In the genomic region with DNA sequence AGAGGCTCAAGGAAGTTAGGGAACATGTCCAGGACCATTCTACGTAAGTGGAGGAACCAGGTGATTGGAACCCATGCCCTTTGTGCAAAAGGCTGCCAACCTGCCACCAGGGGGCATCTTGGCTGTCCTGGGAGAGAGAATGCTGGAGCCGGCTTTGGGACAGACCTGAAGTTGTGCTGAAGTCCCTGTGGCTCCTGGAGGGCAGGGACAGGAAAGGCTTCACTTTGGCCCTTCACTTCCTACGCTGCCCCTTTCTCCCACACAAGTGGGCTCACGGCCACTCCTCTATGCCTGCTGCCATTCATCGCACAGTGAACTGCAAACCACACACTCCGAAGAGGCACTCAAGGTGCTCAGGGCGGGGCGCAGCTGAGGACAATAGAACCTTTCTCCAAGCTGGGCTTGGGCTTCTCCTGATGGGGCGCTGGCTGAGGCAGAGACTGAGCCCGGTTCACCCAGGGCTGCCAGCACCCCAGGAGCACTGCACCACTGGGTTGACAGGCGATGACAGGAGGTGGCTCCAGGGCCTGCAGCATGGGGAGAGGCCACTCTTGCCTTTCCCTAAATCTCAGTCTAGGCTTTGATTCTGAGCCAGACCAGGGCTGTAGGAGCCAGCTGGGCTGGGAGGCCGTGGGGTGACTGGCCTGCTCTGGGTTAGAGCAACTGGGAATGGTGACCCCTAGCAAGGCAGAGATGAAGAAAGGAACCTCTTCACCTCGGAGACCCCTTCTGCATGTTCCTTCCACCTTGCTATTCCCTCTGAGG, we compare ENCODE assay signal across 9 cellular contexts. TPM values are rescaled to one million over a fixed set of nuclear protein-coding genes. Genes with fewer than 3 reads are reported as not detected.
DNase-seq lines count a peak whose midpoint lies in the region; ATAC-seq and TF ChIP-seq lines count a peak whose summit lies in the region.
"Had no signal": no experiment of that assay in that cellular context is flagged by ENCODE, and none has a peak within 500 bp of the region (broad histone marks: within the 10 kb centered on the region; RNA-seq: fewer than 3 reads in every experiment).

No MANE protein-coding gene starts in this region.

- H3K4me1 Mint-ChIP-seq in MCF 10A (ENCODE audit: insufficient read depth, unreplicated experiment) = peaks cover 13% of the 10 kb centered on the region
- H3K4me1 Mint-ChIP-seq in naive B cell = peaks cover 2 to 13% (median 5%) of the 10 kb centered on the region in 3 donors

- POLR2A ChIA-PET in MCF 10A (lab: Yijun Ruan, JAX) = interaction anchor here (1.1 to 2.3 kb wide), 5 partner anchors 11 to 21 kb away, joined by 3 to 9 read pairs (median 6); no protein-coding TSS in a partner anchor

- peak in 1 of 2 donors; percentile 48 for ATAC-seq in naive B cell (ENCODE audit: low read depth in 2 of 2)
- no peak for ATAC-seq in GM18520 (IDR thresholded peaks at IDR 0.05; ENCODE audit: unreplicated experiment)
- ATAC-seq in GM21390 (IDR thresholded peaks at IDR 0.05; ENCODE audit: unreplicated experiment) = no peak

- H3K4me3 Mint-ChIP-seq in MCF 10A (ENCODE audit: unreplicated experiment) = no peak overlapping the region
- no peak overlapping the region for H3K4me3 Mint-ChIP-seq in naive B cell

- H3K27ac Mint-ChIP-seq in MCF 10A (ENCODE audit: low read depth, unreplicated experiment) = no peak overlapping the region
- H3K27ac Mint-ChIP-seq in naive B cell = no peak overlapping the region

- no TSS peak for BruUV-seq in MCF 10A (replicated peaks; lab: Mats Ljungman, UMichigan)

- peak overlapping the region; percentile 28 for H3K27ac ChIP-seq in SJCRH30

- no peak overlapping the region for H3K4me3 ChIP-seq in SJCRH30

- CTCF ChIA-PET in MCF 10A (lab: Yijun Ruan, JAX) = interaction anchor here (0.7 to 7.3 kb wide), 7 partner anchors 11 to 311 kb away, joined by 3 to 44 read pairs (median 4); no protein-coding TSS in a partner anchor

- peaks cover 58% of the 10 kb centered on the region for H3K4me1 ChIP-seq in SJCRH30

- intact Hi-C loops in MCF 10A (cut with micrococcal nuclease) = no loop called here

- no peaks in the 10 kb centered on the region for H3K9me3 ChIP-seq in SJCRH30 (replicated peaks)

- peak; percentile 52 for TF ChIP-seq CTCF in MCF 10A (IDR thresholded peaks at IDR 0.05; ENCODE audit: unreplicated experiment)

- H3K36me3 Mint-ChIP-seq in MCF 10A (ENCODE audit: insufficient read depth, unreplicated experiment) (no peaks in the 10 kb centered on the region), naive B cell (no peaks in the 10 kb centered on the region)

- DNase-seq in NCI-H2081 (lab: John Stamatoyannopoulos, UW) (peak; percentile 27 to 29), NCI-H2081 treated with DMSO at 0.1 percent for 48 hours (lab: John Stamatoyannopoulos, UW) (no peak), SJCRH30 (peak in 1 of 2 experiments; percentile 61), MCF 10A (ENCODE audit: unreplicated experiment) (peak; percentile 64), naive B cell (peak; percentile 30), SIG-M5 treated with dmso at 0.1 percent for 504 hours (lab: John Stamatoyannopoulos, UW; ENCODE audit: unreplicated experiment) (no peak)

- peaks cover 15% of the 10 kb centered on the region; the same call in 1 of the 2 replicates for H3K36me3 ChIP-seq in SJCRH30

- H3K27me3 Mint-ChIP-seq in MCF 10A (ENCODE audit: insufficient read depth, unreplicated experiment) = no peaks in the 10 kb centered on the region
- H3K27me3 Mint-ChIP-seq in naive B cell = peaks cover 0 to 7% (median 0%) of the 10 kb centered on the region in 3 donors

- no peaks in the 10 kb centered on the region for H3K9me3 Mint-ChIP-seq in MCF 10A (ENCODE audit: unreplicated experiment)
- no peaks in the 10 kb centered on the region for H3K9me3 Mint-ChIP-seq in naive B cell

- H3K27me3 ChIP-seq in SJCRH30 = no peaks in the 10 kb centered on the region

RNA-seq across cellular contexts. Expression of a gene that starts 8.4 kb away (rescaled TPM):
- total RNA-seq in SJCRH30 (2014; rRNA removed; shearing (Covaris generic)) = 22.1 and 22.9 TPM in 2 replicates
- total RNA-seq in MCF 10A (2022) = 0.34 and 0.44 TPM in 2 replicates
- polyA plus RNA-seq in naive B cell (ENCODE audit: low read depth in 6 of 6) = 1 to 10 TPM in 4 of 6 donors, under 1 TPM in 2; 0.77 to 3.2 (median 1.8) TPM

RNA-seq across cellular contexts. Expression of a gene that starts 49.6 kb away (rescaled TPM):
- total RNA-seq in SJCRH30 (2014; rRNA removed; shearing (Covaris generic)) = not detected in 2 replicates
- total RNA-seq in MCF 10A (2022) = 15.1 and 16.9 TPM in 2 replicates
- 1 to 10 TPM in 3 of 6 donors, under 1 TPM in 3; 0.29 to 4.2 (median 1.3) TPM for polyA plus RNA-seq in naive B cell (ENCODE audit: low read depth in 6 of 6)

RNA-seq across cellular contexts. Expression of a gene that starts 49.7 kb away (rescaled TPM):
- 0.04 TPM in 1 of 2 replicates, not detected in the other for total RNA-seq in SJCRH30 (2014; rRNA removed; shearing (Covaris generic))
- total RNA-seq in MCF 10A (2022) = 1.3 and 3.0 TPM in 2 replicates
- not detected for polyA plus RNA-seq in naive B cell (ENCODE audit: low read depth in 6 of 6)
- total RNA-seq: activated CD8-positive, alpha-beta memory T cell treated with anti-CD3 and anti-CD28 coated beads for 36 hours had no signal

Comparison
In these comparisons a context has a peak if more than half of its experiments do, and no peak if none do; other contexts are left out.
1. DNase-seq: peak in NCI-H2081 (2 of 2), MCF 10A (single experiment) and naive B cell (single experiment); none in NCI-H2081 treated with DMSO at 0.1 percent for 48 hours (single experiment) and SIG-M5 treated with dmso at 0.1 percent for 504 hours (single experiment).
2. RNA of a gene that starts 8.4 kb away (total RNA-seq): 22.1 to 22.9 TPM in SJCRH30; 0.34 to 0.44 TPM in MCF 10A; every median in the first group is over 10 times any median in the second.
3. RNA of a gene that starts 49.6 kb away (total RNA-seq): 15.1 to 16.9 TPM in MCF 10A; not detected in SJCRH30; every median in the first group is over 10 times any median in the second.